ENCODE assay signal across 1 cellular context in genomic region chr5:175796536-175797499, GRCh38.
TF ChIP-seq lines count a peak whose summit lies in the region.

No MANE protein-coding gene starts in this region.

TF ChIP-seq in K562, 482 proteins besides CTCF, POLR2A, EP300 and RAD21 (continued from another document):
- TF ChIP-seq MGA (IDR thresholded peaks at IDR 0.05) (no peak), BRD9 (IDR thresholded peaks at IDR 0.05; ENCODE audit: low read depth, partially characterized antibody) (no peak), ZBTB33 (CRISPR knock-in tag; IDR thresholded peaks at IDR 0.05) (peak; percentile 96)
